ENCODE assay signal across 9 cellular contexts in the genomic region with DNA sequence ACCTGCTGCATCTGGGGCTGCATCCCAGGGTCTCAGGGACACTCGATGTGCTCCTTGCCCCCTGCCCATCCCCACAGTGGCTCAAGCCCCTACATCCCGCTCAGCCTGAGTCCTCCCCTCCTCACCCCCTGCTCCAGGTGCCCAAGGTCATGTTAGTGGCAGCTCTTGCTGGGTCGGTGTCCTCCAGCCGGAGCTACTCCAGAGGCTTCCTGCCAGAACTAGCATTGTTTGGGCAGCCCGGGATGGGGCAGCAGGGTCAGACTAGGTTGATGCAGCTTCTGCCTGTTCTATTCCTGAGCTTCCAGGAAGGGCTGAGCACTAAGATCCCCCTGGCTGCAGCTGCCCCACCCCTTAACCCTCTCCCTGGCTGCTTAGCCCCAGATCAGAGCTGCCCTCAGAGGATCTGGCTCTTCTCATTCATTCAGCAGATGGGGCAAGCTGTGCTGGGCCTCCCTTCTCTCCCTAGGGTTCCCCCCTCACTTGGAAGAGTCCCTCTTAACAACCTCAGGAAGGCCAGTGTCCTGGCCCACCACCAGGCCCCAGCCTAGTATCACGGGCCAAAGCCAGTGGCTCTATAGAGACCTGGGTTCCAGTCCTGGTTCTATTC. TPM values are rescaled to one million over a fixed set of nuclear protein-coding genes. Genes with fewer than 3 reads are reported as not detected.
DNase-seq lines count a peak whose midpoint lies in the region; ATAC-seq, FAIRE-seq and TF ChIP-seq lines count a peak whose summit lies in the region.
"Had no signal": no experiment of that assay in that cellular context is flagged by ENCODE, and none has a peak within 500 bp of the region (broad histone marks: within the 10 kb centered on the region; RNA-seq: fewer than 3 reads in every experiment).

No MANE protein-coding gene starts in this region.

- TF ChIP-seq CTCF in HL-60 (IDR thresholded peaks at IDR 0.05; ENCODE audit: insufficient read depth, low read length): no peak
- no peak for TF ChIP-seq CTCF in bronchial epithelial cell (IDR thresholded peaks at IDR 0.05; ENCODE audit: insufficient read depth, low read length, severe bottlenecking)

- H3K9me3 ChIP-seq in CD8-positive, alpha-beta memory T cell (ENCODE audit: low read length): no peaks in the 10 kb centered on the region

- H3K27ac ChIP-seq in CD8-positive, alpha-beta memory T cell (ENCODE audit: low read depth, low read length): peak overlapping the region; percentile 79
- peak overlapping the region; percentile 96 for H3K27ac ChIP-seq in HL-60 (replicated peaks)

- POLR2A ChIA-PET in CD8-positive, alpha-beta memory T cell (lab: Charles Lee): no interaction called here

- no peak for DNase-seq in CD8-positive, alpha-beta memory T cell
- DNase-seq in HL-60 (ENCODE audit: low read depth in 1 of 2, low spot score in 1 of 2) (no peak), bronchial epithelial cell (ENCODE audit: low read depth) (no peak), naive B cell (no peak), mucosa of gallbladder (ENCODE audit: low spot score) (no peak)
- DNase-seq in stimulated activated CD4-positive, alpha-beta T cell treated with anti-CD3 and anti-CD28 coated beads, Interleukin-2, amount 100 ng/mL, for 24 hours: no peak

- ATAC-seq in naive B cell (ENCODE audit: low read depth in 2 of 2): no peak
- no peak for ATAC-seq in GM18858 (IDR thresholded peaks at IDR 0.05; ENCODE audit: unreplicated experiment)
- ATAC-seq in HG03175 (IDR thresholded peaks at IDR 0.05; ENCODE audit: unreplicated experiment): no peak

- H3K4me3 ChIP-seq in CD8-positive, alpha-beta memory T cell (ENCODE audit: low read length): peak overlapping the region; percentile 85
- H3K4me3 ChIP-seq in HL-60 (replicated peaks; ENCODE audit: insufficient read depth, low read length): peak overlapping the region; percentile 72
- peak overlapping the region; percentile 23 for H3K4me3 ChIP-seq in bronchial epithelial cell (ENCODE audit: low read depth, low read length)

- H3K27me3 Mint-ChIP-seq in CD8-positive, alpha-beta memory T cell: no peaks in the 10 kb centered on the region
- no peaks in the 10 kb centered on the region for H3K27me3 Mint-ChIP-seq in naive B cell

- CTCF ChIA-PET in CD8-positive, alpha-beta memory T cell (lab: Charles Lee): interaction anchor here (0.8 to 11.5 kb wide), 8 partner anchors 11 to 97 kb away, joined by 3 to 118 read pairs (median 4); no protein-coding TSS in a partner anchor

- H3K4me1 ChIP-seq in CD8-positive, alpha-beta memory T cell (ENCODE audit: insufficient read depth, low read length): peaks cover 74% of the 10 kb centered on the region

- no peak for FAIRE-seq in bronchial epithelial cell (lab: Jason Lieb, UNC)

- H3K4me1 Mint-ChIP-seq in CD8-positive, alpha-beta memory T cell: peaks cover 75 to 87% (median 86%) of the 10 kb centered on the region in 3 donors
- H3K4me1 Mint-ChIP-seq in naive B cell: peaks cover 65 to 74% (median 71%) of the 10 kb centered on the region in 3 donors

- no peaks in the 10 kb centered on the region for H3K36me3 ChIP-seq in CD8-positive, alpha-beta memory T cell (ENCODE audit: insufficient read depth, low read length)
- no peaks in the 10 kb centered on the region for H3K36me3 ChIP-seq in bronchial epithelial cell (ENCODE audit: control insufficient read depth, insufficient read depth, low read length)

- H3K36me3 Mint-ChIP-seq in CD8-positive, alpha-beta memory T cell: peaks cover 0 to 23% (median 3%) of the 10 kb centered on the region in 3 donors
- peaks cover 0 to 6% of the 10 kb centered on the region in 2 donors for H3K36me3 Mint-ChIP-seq in naive B cell

- H3K27ac Mint-ChIP-seq in CD8-positive, alpha-beta memory T cell: peak overlapping the region; percentile 75 to 98 (median 91)
- H3K27ac Mint-ChIP-seq in naive B cell: peak overlapping the region; percentile 88 to 99 (median 94)

- no peaks in the 10 kb centered on the region for H3K27me3 ChIP-seq in CD8-positive, alpha-beta memory T cell (ENCODE audit: insufficient read depth, low read length, poor library complexity, severe bottlenecking)
- H3K27me3 ChIP-seq in HL-60 (ENCODE audit: insufficient read depth, poor library complexity, severe bottlenecking) (no peaks in the 10 kb centered on the region), bronchial epithelial cell (ENCODE audit: control insufficient read depth, insufficient read depth, low read length) (no peaks in the 10 kb centered on the region)

- peak overlapping the region; percentile 84 to 95 (median 87) for H3K4me3 Mint-ChIP-seq in CD8-positive, alpha-beta memory T cell
- H3K4me3 Mint-ChIP-seq in naive B cell: peak overlapping the region; percentile 77 to 96 (median 90)

- peaks cover 0 to 2% (median 0%) of the 10 kb centered on the region in 5 donors for H3K9me3 Mint-ChIP-seq in CD8-positive, alpha-beta memory T cell
- peaks cover 0 to 4% (median 0%) of the 10 kb centered on the region in 7 donors for H3K9me3 Mint-ChIP-seq in naive B cell

RNA-seq across cellular contexts. Expression of a gene that starts 0.7 kb away (rescaled TPM):
- total RNA-seq in CD8-positive, alpha-beta memory T cell: 10 to 100 TPM; 60.5 to 61.9 TPM
- polyA plus RNA-seq in CD8-positive, alpha-beta memory T cell: 83.5 TPM
- total RNA-seq in bronchial epithelial cell (6.8 and 8.4 TPM in 2 replicates), mucosa of gallbladder (46.3 TPM)
- 10 to 100 TPM; 16.6 to 41.1 (median 23.2) TPM for polyA plus RNA-seq in naive B cell (ENCODE audit: low read depth in 6 of 6)

RNA-seq across cellular contexts. Expression of a gene that starts 7.0 kb away (rescaled TPM):
- total RNA-seq in CD8-positive, alpha-beta memory T cell: 100 to 1,000 TPM; 112 to 126 TPM
- polyA plus RNA-seq in CD8-positive, alpha-beta memory T cell: 276 TPM
- 362 and 444 TPM in 2 replicates for total RNA-seq in bronchial epithelial cell
- polyA plus RNA-seq in naive B cell (ENCODE audit: low read depth in 6 of 6): 100 to 1,000 TPM; 182 to 243 (median 191) TPM
- total RNA-seq in mucosa of gallbladder: 184 TPM

RNA-seq across cellular contexts. Expression of a gene that starts 25.8 kb away (rescaled TPM):
- total RNA-seq in CD8-positive, alpha-beta memory T cell: under 1 TPM in 1 of 2 experiments, not detected in 1; 0.09 TPM
- 0.17 TPM for polyA plus RNA-seq in CD8-positive, alpha-beta memory T cell
- total RNA-seq in bronchial epithelial cell (not detected in 2 replicates), mucosa of gallbladder (0.06 TPM)
- not detected for polyA plus RNA-seq in naive B cell (ENCODE audit: low read depth in 6 of 6)
- total RNA-seq: fibroblast of lung had no signal
- polyA plus RNA-seq: fibroblast of lung had no signal

RNA-seq across cellular contexts. Expression of a gene that starts 42.0 kb away (rescaled TPM):
- not detected for total RNA-seq in CD8-positive, alpha-beta memory T cell
- not detected for polyA plus RNA-seq in CD8-positive, alpha-beta memory T cell
- total RNA-seq in bronchial epithelial cell (not detected in 2 replicates), mucosa of gallbladder (not detected)
- not detected for polyA plus RNA-seq in naive B cell (ENCODE audit: low read depth in 6 of 6)
- total RNA-seq: fibroblast of lung had no signal
- polyA plus RNA-seq: fibroblast of lung had no signal

RNA-seq across cellular contexts. Expression of a gene that starts 46.7 kb away (rescaled TPM):
- 10 to 100 TPM; 10.2 to 13.4 TPM for total RNA-seq in CD8-positive, alpha-beta memory T cell
- 0.79 TPM for polyA plus RNA-seq in CD8-positive, alpha-beta memory T cell
- total RNA-seq in bronchial epithelial cell (0.53 and 1.5 TPM in 2 replicates), mucosa of gallbladder (9.7 TPM)
- 1 to 10 TPM in 4 of 6 donors, under 1 TPM in 2; 0.52 to 2.3 (median 1.4) TPM for polyA plus RNA-seq in naive B cell (ENCODE audit: low read depth in 6 of 6)

Comparison
In these comparisons a context has a peak if more than half of its experiments do, and no peak if none do; other contexts are left out.
1. H3K4me3 ChIP-seq: peak in every context shown above with its lines; median percentile 85 in CD8-positive, alpha-beta memory T cell; 72 in HL-60; 23 in bronchial epithelial cell.